9 cellular contexts compared by ENCODE assay signal in genomic region chr18:26710460-26711096, GRCh38.
DNase-seq lines count a peak whose midpoint lies in the region; ATAC-seq and TF ChIP-seq lines count a peak whose summit lies in the region.
"Had no signal": no experiment of that assay in that cellular context is flagged by ENCODE, and none has a peak within 500 bp of the region (broad histone marks: within the 10 kb centered on the region; RNA-seq: fewer than 3 reads in every experiment).

No MANE protein-coding gene starts in this region.

- POLR2A ChIA-PET in activated CD4-positive, alpha-beta T cell treated with anti-CD3 and anti-CD28 coated beads, Interleukin-2, amount 10 ng/mL, durations not matched to agents 7 days and 5 days (lab: Charles Lee), result no interaction called here

- DNase-seq in activated CD4-positive, alpha-beta T cell treated with anti-CD3 and anti-CD28 coated beads, Interleukin-2, amount 10 ng/mL, durations not matched to agents 7 days and 5 days, result peak; percentile 40
- DNase-seq in activated CD4-positive, alpha-beta T cell treated with anti-CD3 and anti-CD28 coated beads for 1 hour, result no peak
- DNase-seq in NCI-H146 treated with DMSO at 0.1 percent for 48 hours (lab: John Stamatoyannopoulos, UW; ENCODE audit: unreplicated experiment) (peak; percentile 14), retina (peak; percentile 40), type B pancreatic cell (ENCODE audit: extremely low spot score, unreplicated experiment) (no peak), NCI-H1048 (lab: John Stamatoyannopoulos, UW) (no peak), ecto neural progenitor cell (ENCODE audit: low spot score) (no peak)

- no peak for TF ChIP-seq CTCF in type B pancreatic cell (conservative IDR thresholded peaks at IDR 0.05)

- H3K9me3 Mint-ChIP-seq in activated CD4-positive, alpha-beta T cell treated with anti-CD3 and anti-CD28 coated beads, Interleukin-2, amount 10 ng/mL, durations not matched to agents 7 days and 5 days, result peaks cover 7% of the 10 kb centered on the region
- H3K9me3 Mint-ChIP-seq in type B pancreatic cell, result no peaks in the 10 kb centered on the region
- H3K9me3 Mint-ChIP-seq: activated T-cell treated with anti-CD3 and anti-CD28 coated beads, Interleukin-2, amount 50 U/mL, for 72 hours had no signal

- CTCF ChIA-PET in activated CD4-positive, alpha-beta T cell treated with anti-CD3 and anti-CD28 coated beads, Interleukin-2, amount 10 ng/mL, durations not matched to agents 7 days and 5 days (lab: Charles Lee), result interaction anchor here (0.9 kb wide), 1 partner anchor 10 kb away, joined by 5 read pairs; no protein-coding TSS in a partner anchor

- H3K4me3 Mint-ChIP-seq in activated CD4-positive, alpha-beta T cell treated with anti-CD3 and anti-CD28 coated beads, Interleukin-2, amount 10 ng/mL, durations not matched to agents 7 days and 5 days, result no peak overlapping the region
- no peak overlapping the region for H3K4me3 Mint-ChIP-seq in type B pancreatic cell
- H3K4me3 Mint-ChIP-seq: activated T-cell treated with anti-CD3 and anti-CD28 coated beads, Interleukin-2, amount 50 U/mL, for 72 hours had no signal

- peaks cover 23% of the 10 kb centered on the region for H3K4me1 Mint-ChIP-seq in activated CD4-positive, alpha-beta T cell treated with anti-CD3 and anti-CD28 coated beads, Interleukin-2, amount 10 ng/mL, durations not matched to agents 7 days and 5 days
- H3K4me1 Mint-ChIP-seq in type B pancreatic cell (ENCODE audit: unreplicated experiment), result peaks cover 37% of the 10 kb centered on the region

- peaks cover 19% of the 10 kb centered on the region for H3K27me3 Mint-ChIP-seq in activated CD4-positive, alpha-beta T cell treated with anti-CD3 and anti-CD28 coated beads, Interleukin-2, amount 10 ng/mL, durations not matched to agents 7 days and 5 days
- H3K27me3 Mint-ChIP-seq in type B pancreatic cell, result peaks cover 3% of the 10 kb centered on the region

- no peak overlapping the region for H3K27ac Mint-ChIP-seq in activated CD4-positive, alpha-beta T cell treated with anti-CD3 and anti-CD28 coated beads, Interleukin-2, amount 10 ng/mL, durations not matched to agents 7 days and 5 days
- H3K27ac Mint-ChIP-seq in type B pancreatic cell, result no peak overlapping the region
- H3K27ac Mint-ChIP-seq: activated T-cell treated with anti-CD3 and anti-CD28 coated beads, Interleukin-2, amount 50 U/mL, for 72 hours had no signal

- H3K36me3 Mint-ChIP-seq in activated CD4-positive, alpha-beta T cell treated with anti-CD3 and anti-CD28 coated beads, Interleukin-2, amount 10 ng/mL, durations not matched to agents 7 days and 5 days (ENCODE audit: low read depth), result peaks cover 2% of the 10 kb centered on the region
- H3K36me3 Mint-ChIP-seq in type B pancreatic cell, result no peaks in the 10 kb centered on the region

- peak; percentile 90 for ATAC-seq in HG02852 (IDR thresholded peaks at IDR 0.05; ENCODE audit: unreplicated experiment)

Comparison
In these comparisons a context has a peak if more than half of its experiments do, and no peak if none do; other contexts are left out.
1. DNase-seq: peak in activated CD4-positive, alpha-beta T cell treated with anti-CD3 and anti-CD28 coated beads, Interleukin-2, amount 10 ng/mL, durations not matched to agents 7 days and 5 days (single experiment), NCI-H146 treated with DMSO at 0.1 percent for 48 hours (single experiment) and retina (single experiment); none in activated CD4-positive, alpha-beta T cell treated with anti-CD3 and anti-CD28 coated beads for 1 hour (single experiment), type B pancreatic cell (single experiment), NCI-H1048 (single experiment) and ecto neural progenitor cell (single experiment).